In the genomic region with DNA sequence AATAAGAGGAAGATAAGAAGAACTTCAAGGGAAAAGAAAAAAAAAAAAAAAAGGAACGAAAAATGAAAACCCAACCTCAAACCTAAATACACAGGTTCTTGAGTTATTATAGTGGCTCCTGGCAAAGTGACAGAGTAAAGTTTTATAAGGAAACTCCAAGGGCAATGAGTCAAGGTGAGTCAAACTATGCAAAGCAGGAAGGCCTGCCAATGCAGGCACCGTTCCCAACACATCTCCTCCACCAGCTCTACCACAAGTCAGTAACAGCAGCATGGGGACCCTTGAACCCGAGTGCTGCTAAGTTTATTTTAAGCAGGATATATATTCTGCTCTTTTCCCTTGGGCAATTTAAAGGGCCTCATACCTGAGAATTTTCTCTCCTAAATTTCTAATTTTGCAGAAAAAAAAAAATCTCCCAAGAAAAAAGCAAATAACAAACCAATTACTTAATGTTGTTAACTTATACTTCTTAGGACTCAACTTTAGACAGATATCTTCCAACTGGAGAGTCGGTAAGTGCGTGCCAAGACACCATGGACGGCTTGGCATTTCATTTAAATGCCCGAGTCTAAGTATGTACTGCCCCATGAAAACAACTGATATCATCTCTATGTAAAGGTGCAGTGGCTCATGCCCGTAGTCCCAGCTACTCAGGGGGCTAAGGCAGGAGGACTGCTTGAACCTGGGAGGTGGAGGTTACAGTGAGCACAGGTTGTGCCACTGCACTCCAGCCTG, we compare ENCODE assay signal across 13 cellular contexts.
DNase-seq lines count a peak whose midpoint lies in the region; ATAC-seq, FAIRE-seq and TF ChIP-seq lines count a peak whose summit lies in the region.
"Had no signal": no experiment of that assay in that cellular context is flagged by ENCODE, and none has a peak within 500 bp of the region (broad histone marks: within the 10 kb centered on the region; RNA-seq: fewer than 3 reads in every experiment).

No MANE protein-coding gene starts in this region.

- BruUV-seq in HepG2 (replicated peaks; lab: Mats Ljungman, UMichigan) = no TSS peak

- no peak overlapping the region for H3K4me2 ChIP-seq in HepG2 (ENCODE audit: low read depth, low read length)

- H3K4me1 ChIP-seq in HepG2 (ENCODE audit: insufficient read depth, low read length) = peaks cover 7% of the 10 kb centered on the region
- H3K4me1 ChIP-seq: BE2C had no signal

- TF ChIP-seq POLR2A in HepG2 (IDR thresholded peaks at IDR 0.05; ENCODE audit: insufficient read depth in 1 of 2, low read depth in 2 of 2, low read length in 2 of 2) = no peak

- DNase-seq in HS-27A (ENCODE audit: low read depth) (peak; percentile 88), astrocyte of the spinal cord (ENCODE audit: low read depth, low spot score) (peak; percentile 90), iris pigment epithelial cell (ENCODE audit: low read depth) (peak; percentile 76), HepG2 (ENCODE audit: low spot score) (no peak), GM19238 (ENCODE audit: insufficient read length, low spot score) (no peak)
- no peak for DNase-seq in activated CD4-positive, alpha-beta T cell treated with anti-CD3 and anti-CD28 coated beads for 48 hours
- no peak for DNase-seq in activated effector memory CD4-positive, alpha-beta T cell treated with anti-CD3 and anti-CD28 coated beads, Interleukin-2, amount 50 U/mL, for 16 hours
- DNase-seq: BE2C; kidney; NK-92 treated with Interleukin-12 subunit alpha and Interleukin-12 subunit beta, amount 100 ng/mL, for 24 hours had no signal

- TF ChIP-seq EP300 in HepG2 (IDR thresholded peaks at IDR 0.05; ENCODE audit: low read depth in 2 of 2, low read length in 2 of 2) (no peak), HepG2 (CRISPR knock-in tag; IDR thresholded peaks at IDR 0.05; ENCODE audit: borderline replicate concordance) (no peak)

- H3K27ac ChIP-seq in 22Rv1 (peak overlapping the region; percentile 45), HepG2 (ENCODE audit: extremely low read length, insufficient read depth, low read length) (no peak overlapping the region)
- H3K27ac ChIP-seq: vagina had no signal

- TF ChIP-seq RAD21 in HepG2 (CRISPR knock-in tag; IDR thresholded peaks at IDR 0.05) = no peak

- no peak for FAIRE-seq in HepG2 (lab: Jason Lieb, UNC)
- FAIRE-seq: kidney, TTC549 had no signal

- intact Hi-C loops in HepG2 (cut with micrococcal nuclease; ENCODE audit: unreplicated experiment) = no loop called here

- peaks cover 40 to 74% of the 10 kb centered on the region in 2 experiments for H3K36me3 ChIP-seq in HepG2 (replicated peaks in 1 of 2; ENCODE audit: control insufficient read depth in 1 of 2, insufficient read depth in 2 of 2, low read length in 2 of 2)
- H3K36me3 ChIP-seq: BE2C had no signal

- no peaks in the 10 kb centered on the region for H3K79me2 ChIP-seq in HepG2 (ENCODE audit: insufficient read depth, low read length)

- in situ Hi-C loops in astrocyte of the spinal cord (cut with HindIII; ENCODE audit: low sequenced_read_pairs) = no loop called here
- in situ Hi-C loops in HepG2 (cut with HindIII; ENCODE audit: extremely low pct_ligation_motif_present, low pct_unique_long_range_greater_than_20kb) = no loop called here

- H3K27me3 ChIP-seq in HepG2 (ENCODE audit: control insufficient read depth in 1 of 2, insufficient read depth in 2 of 2, low read length in 2 of 2) = no peaks in the 10 kb centered on the region
- H3K27me3 ChIP-seq: BE2C, vagina had no signal

- ATAC-seq in HepG2 = no peak

- no peak overlapping the region for H3K9ac ChIP-seq in HepG2 (ENCODE audit: insufficient read depth, low read depth, low read length)

- CTCF ChIA-PET in HepG2 (lab: Yijun Ruan, JAX; ENCODE audit: low intra/inter-chr PET ratio, low total read pairs) = no interaction called here

- POLR2A ChIA-PET in HepG2 (lab: Yijun Ruan, JAX) = no interaction called here

- TF ChIP-seq CTCF in 22Rv1 (IDR thresholded peaks at IDR 0.05) = no peak
- no peak for TF ChIP-seq CTCF in astrocyte of the spinal cord (IDR thresholded peaks at IDR 0.05; ENCODE audit: low read depth, low read length)
- TF ChIP-seq CTCF in HepG2 (CRISPR knock-in tag; IDR thresholded peaks at IDR 0.05) = no peak

- H2AFZ ChIP-seq in HepG2 (ENCODE audit: low read length) = no peak overlapping the region

- H4K20me1 ChIP-seq in HepG2 (ENCODE audit: insufficient read depth, low read length) = no peaks in the 10 kb centered on the region

- no peaks in the 10 kb centered on the region for H3K9me3 ChIP-seq in HepG2 (ENCODE audit: low read length)
- H3K9me3 ChIP-seq: BE2C, vagina had no signal

- 95% methylated on average over 8 of the region's 8 CpGs for WGBS in HepG2 (ENCODE audit: low lambda C conversion rate)

- H3K4me3 ChIP-seq in astrocyte of the spinal cord (ENCODE audit: low read depth, low read length) = no peak overlapping the region
- no peak overlapping the region for H3K4me3 ChIP-seq in HepG2 (replicated peaks in 1 of 3; ENCODE audit: insufficient read depth in 1 of 3, low read depth in 2 of 3, low read length in 3 of 3)
- H3K4me3 ChIP-seq: vagina had no signal

TF ChIP-seq in HepG2, 621 proteins besides CTCF, POLR2A, EP300 and RAD21:
- TF ChIP-seq PRMT3 (CRISPR knock-in tag; IDR thresholded peaks at IDR 0.05; ENCODE audit: borderline replicate concordance, low read depth) (no peak), RCOR2 (CRISPR knock-in tag; IDR thresholded peaks at IDR 0.05) (no peak), SUZ12 (IDR thresholded peaks at IDR 0.05; ENCODE audit: low read depth, low read length) (no peak), ZFP36L2 (CRISPR knock-in tag; IDR thresholded peaks at IDR 0.05) (no peak), ESRRA (CRISPR knock-in tag; IDR thresholded peaks at IDR 0.05; ENCODE audit: low read depth) (no peak), FOXM1 (CRISPR knock-in tag; IDR thresholded peaks at IDR 0.05) (no peak), ZNF44 (CRISPR knock-in tag; IDR thresholded peaks at IDR 0.05) (no peak)
- TF ChIP-seq, protein P1, sequence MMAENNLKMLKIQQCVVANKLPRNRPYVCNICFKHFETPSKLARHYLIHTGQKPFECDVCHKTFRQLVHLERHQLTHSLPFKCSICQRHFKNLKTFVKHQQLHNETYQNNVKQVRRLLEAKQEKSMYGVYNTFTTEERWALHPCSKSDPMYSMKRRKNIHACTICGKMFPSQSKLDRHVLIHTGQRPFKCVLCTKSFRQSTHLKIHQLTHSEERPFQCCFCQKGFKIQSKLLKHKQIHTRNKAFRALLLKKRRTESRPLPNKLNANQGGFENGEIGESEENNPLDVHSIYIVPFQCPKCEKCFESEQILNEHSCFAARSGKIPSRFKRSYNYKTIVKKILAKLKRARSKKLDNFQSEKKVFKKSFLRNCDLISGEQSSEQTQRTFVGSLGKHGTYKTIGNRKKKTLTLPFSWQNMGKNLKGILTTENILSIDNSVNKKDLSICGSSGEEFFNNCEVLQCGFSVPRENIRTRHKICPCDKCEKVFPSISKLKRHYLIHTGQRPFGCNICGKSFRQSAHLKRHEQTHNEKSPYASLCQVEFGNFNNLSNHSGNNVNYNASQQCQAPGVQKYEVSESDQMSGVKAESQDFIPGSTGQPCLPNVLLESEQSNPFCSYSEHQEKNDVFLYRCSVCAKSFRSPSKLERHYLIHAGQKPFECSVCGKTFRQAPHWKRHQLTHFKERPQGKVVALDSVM (CRISPR knock-in tag; IDR thresholded peaks at IDR 0.05) = no peak

Comparison
In these comparisons a context has a peak if more than half of its experiments do, and no peak if none do; other contexts are left out.
1. DNase-seq: peak in HS-27A (single experiment), astrocyte of the spinal cord (single experiment) and iris pigment epithelial cell (single experiment); none in HepG2 (single experiment), activated CD4-positive, alpha-beta T cell treated with anti-CD3 and anti-CD28 coated beads for 48 hours (single experiment), GM19238 (single experiment) and activated effector memory CD4-positive, alpha-beta T cell treated with anti-CD3 and anti-CD28 coated beads, Interleukin-2, amount 50 U/mL, for 16 hours (single experiment).